15 cellular contexts compared by ENCODE assay signal in the genomic region with DNA sequence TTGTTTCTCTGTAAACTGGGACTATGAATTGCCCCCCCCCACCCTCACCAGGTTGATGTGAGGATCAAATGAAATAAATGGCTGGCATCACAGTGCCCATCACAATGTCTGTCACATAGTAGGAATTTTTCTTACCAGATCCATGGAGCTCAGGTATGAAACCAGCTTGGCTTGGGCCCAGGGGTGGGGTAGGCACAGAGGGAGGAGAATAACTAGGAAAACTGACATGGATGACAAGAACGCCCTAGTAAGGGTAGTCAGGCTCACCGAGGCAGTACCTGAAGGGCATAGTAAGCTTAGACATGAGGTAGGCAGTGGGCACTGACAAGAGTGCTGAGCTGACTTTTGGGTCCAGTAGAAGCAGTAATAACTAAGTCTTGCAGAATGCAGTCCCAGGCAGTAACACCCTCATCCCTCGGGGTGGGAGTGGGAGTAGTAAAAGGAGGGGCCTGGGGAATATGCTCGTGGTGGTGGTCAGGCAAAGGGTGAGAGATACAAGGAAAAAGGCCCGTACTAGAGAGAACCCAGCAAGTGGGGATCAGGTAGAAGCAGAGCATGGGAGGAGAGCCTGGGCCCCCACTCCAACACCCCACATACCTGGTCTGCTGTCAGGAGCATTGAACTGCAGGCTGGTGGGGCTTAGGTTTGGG.
"Had no signal": no experiment of that assay in that cellular context is flagged by ENCODE, and none has a peak within 500 bp of the region (broad histone marks: within the 10 kb centered on the region; RNA-seq: fewer than 3 reads in every experiment).

No MANE protein-coding gene starts in this region.

- ATAC-seq: left colon; left ventricle myocardium superior; mucosa of descending colon; naive thymus-derived CD8-positive, alpha-beta T cell; stimulated activated effector memory CD8-positive, alpha-beta T cell treated with anti-CD3 and anti-CD28 coated beads, Interleukin-12 subunit alpha, Interleukin-12 subunit beta, amount 100 ng/mL, for 72 hours; stimulated activated naive CD8-positive, alpha-beta T cell treated with anti-CD3 and anti-CD28 coated beads, Interleukin-15, Interleukin-2, amounts not matched to agents 100 U/mL and 50 U/mL, for 24 hours had no signal

- DNase-seq: dermis blood vessel endothelial cell; erythroblast; foreskin melanocyte; left colon; left ventricle myocardium superior; mucosa of descending colon; naive thymus-derived CD8-positive, alpha-beta T cell; posterior cingulate gyrus; small intestine; stimulated activated CD4-positive, alpha-beta T cell treated with anti-CD3 and anti-CD28 coated beads, Interleukin-12 subunit alpha, Interleukin-12 subunit beta, amount 100 ng/mL, for 4 hours; stimulated activated CD4-positive, alpha-beta T cell treated with anti-CD3 and anti-CD28 coated beads, Interleukin-2, amount 100 ng/mL, for 48 hours; stimulated activated CD8-positive, alpha-beta memory T cell treated with anti-CD3 and anti-CD28 coated beads, Interleukin-4, amount 100 ng/mL, for 48 hours; stimulated activated naive CD8-positive, alpha-beta T cell treated with anti-CD3 and anti-CD28 coated beads, Interleukin-15, Interleukin-2, amounts not matched to agents 100 U/mL and 50 U/mL, for 24 hours; tibial artery had no signal

- H3K4me3 Mint-ChIP-seq: naive thymus-derived CD8-positive, alpha-beta T cell; stimulated activated effector memory CD8-positive, alpha-beta T cell treated with anti-CD3 and anti-CD28 coated beads, Interleukin-12 subunit alpha, Interleukin-12 subunit beta, amount 100 ng/mL, for 72 hours had no signal

- H3K27ac Mint-ChIP-seq: naive thymus-derived CD8-positive, alpha-beta T cell; stimulated activated effector memory CD8-positive, alpha-beta T cell treated with anti-CD3 and anti-CD28 coated beads, Interleukin-12 subunit alpha, Interleukin-12 subunit beta, amount 100 ng/mL, for 72 hours had no signal

- H3K27me3 Mint-ChIP-seq: naive thymus-derived CD8-positive, alpha-beta T cell had no signal

- H3K4me1 Mint-ChIP-seq: naive thymus-derived CD8-positive, alpha-beta T cell; stimulated activated effector memory CD8-positive, alpha-beta T cell treated with anti-CD3 and anti-CD28 coated beads, Interleukin-12 subunit alpha, Interleukin-12 subunit beta, amount 100 ng/mL, for 72 hours had no signal

- H3K9me3 Mint-ChIP-seq: naive thymus-derived CD8-positive, alpha-beta T cell; stimulated activated effector memory CD8-positive, alpha-beta T cell treated with anti-CD3 and anti-CD28 coated beads, Interleukin-12 subunit alpha, Interleukin-12 subunit beta, amount 100 ng/mL, for 72 hours had no signal

- H3K36me3 Mint-ChIP-seq: naive thymus-derived CD8-positive, alpha-beta T cell; stimulated activated effector memory CD8-positive, alpha-beta T cell treated with anti-CD3 and anti-CD28 coated beads, Interleukin-12 subunit alpha, Interleukin-12 subunit beta, amount 100 ng/mL, for 72 hours had no signal
